Comparison of ENCODE assay signal across 18 cellular contexts in the genomic region with DNA sequence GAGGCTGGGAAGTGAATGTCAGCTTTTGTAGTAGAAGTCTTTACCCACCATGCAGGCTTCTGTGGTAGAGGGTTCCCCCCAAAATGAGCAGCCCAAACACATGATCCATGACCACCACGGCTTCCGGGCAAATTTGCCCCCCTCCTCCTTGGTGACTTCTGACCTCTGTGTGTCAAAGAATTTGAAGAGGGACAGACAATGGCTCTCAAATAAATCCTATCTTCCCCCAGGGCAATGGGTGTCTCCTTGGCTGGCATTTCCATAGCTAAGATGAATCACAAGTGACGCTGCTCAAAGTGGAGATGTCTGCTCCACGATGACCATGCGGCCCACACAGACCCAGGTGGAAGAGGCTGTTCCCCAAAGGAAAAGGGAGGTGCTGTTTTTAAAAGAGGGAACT. TPM values are rescaled to one million over a fixed set of nuclear protein-coding genes. Genes with fewer than 3 reads are reported as not detected.
DNase-seq lines count a peak whose midpoint lies in the region; ATAC-seq and TF ChIP-seq lines count a peak whose summit lies in the region.
"Had no signal": no experiment of that assay in that cellular context is flagged by ENCODE, and none has a peak within 500 bp of the region (broad histone marks: within the 10 kb centered on the region; RNA-seq: fewer than 3 reads in every experiment).

No MANE protein-coding gene starts in this region.

- peaks cover 7% of the 10 kb centered on the region for H3K27me3 Mint-ChIP-seq in neural progenitor cell (ENCODE audit: insufficient read depth, low read depth)

- CTCF ChIA-PET in PC-3 (lab: Charles Lee) = no interaction called here

- H3K27me3 ChIP-seq in PC-3 (ENCODE audit: low read length) = no peaks in the 10 kb centered on the region
- H3K27me3 ChIP-seq in foreskin keratinocyte = peaks cover 7% of the 10 kb centered on the region
- no peaks in the 10 kb centered on the region for H3K27me3 ChIP-seq in neural progenitor cell
- H3K27me3 ChIP-seq in dorsolateral prefrontal cortex = no peaks in the 10 kb centered on the region
- H3K27me3 ChIP-seq: BLaER1, SJSA1 had no signal

- no peak overlapping the region for H3K4me3 ChIP-seq in PC-3 (ENCODE audit: low read length)
- H3K4me3 ChIP-seq in neural progenitor cell = no peak overlapping the region
- no peak overlapping the region for H3K4me3 ChIP-seq in dorsolateral prefrontal cortex
- H3K4me3 ChIP-seq: BLaER1, HAP-1, PC-9, SJSA1 had no signal

- H3K4me3 Mint-ChIP-seq in neural progenitor cell = peak overlapping the region; percentile 44
- H3K4me3 Mint-ChIP-seq: CD4-positive, alpha-beta memory T cell had no signal

- H3F3A ChIP-seq in PC-3 (ENCODE audit: low read length, unreplicated experiment) (no peaks in the 10 kb centered on the region), neural progenitor cell (ENCODE audit: low read depth) (no peaks in the 10 kb centered on the region)

- H3K4me2 ChIP-seq in PC-3 (ENCODE audit: low read length) (no peak overlapping the region), neural progenitor cell (no peak overlapping the region)
- H3K4me2 ChIP-seq: BLaER1, PC-9 had no signal

- no peaks in the 10 kb centered on the region for H3K9me3 ChIP-seq in PC-3 (ENCODE audit: low read length)
- H3K9me3 ChIP-seq in neural progenitor cell (ENCODE audit: low read depth) = no peaks in the 10 kb centered on the region
- H3K9me3 ChIP-seq: BLaER1, HAP-1, SJSA1 had no signal

- intact Hi-C loops in PC-3 (cut with micrococcal nuclease) (no loop called here), dorsolateral prefrontal cortex (cut with DNase I) (no loop called here)

- peak overlapping the region; percentile 12 for H3K27ac Mint-ChIP-seq in neural progenitor cell
- H3K27ac Mint-ChIP-seq: CD4-positive, alpha-beta memory T cell had no signal

- H3K79me2 ChIP-seq in PC-3 (ENCODE audit: low read length) (no peaks in the 10 kb centered on the region), neural progenitor cell (ENCODE audit: low read depth) (no peaks in the 10 kb centered on the region)

- H3K36me3 Mint-ChIP-seq in neural progenitor cell = no peaks in the 10 kb centered on the region
- H3K36me3 Mint-ChIP-seq: CD4-positive, alpha-beta memory T cell had no signal

- ATAC-seq in PC-3 (peak; percentile 48; the same call in 1 of the 2 replicates), foreskin keratinocyte (peak; percentile 24), GM19452 (IDR thresholded peaks at IDR 0.05; ENCODE audit: unreplicated experiment) (no peak), GM18517 (IDR thresholded peaks at IDR 0.05; ENCODE audit: unreplicated experiment) (no peak)

- H3K9me2 ChIP-seq in PC-3 (replicated peaks; ENCODE audit: low read length) = no peaks in the 10 kb centered on the region

- H3K36me3 ChIP-seq in PC-3 (ENCODE audit: low read depth, low read length) = no peaks in the 10 kb centered on the region
- H3K36me3 ChIP-seq in neural progenitor cell = no peaks in the 10 kb centered on the region
- H3K36me3 ChIP-seq: BLaER1, HAP-1, SJSA1 had no signal

- H2AFZ ChIP-seq in PC-3 (ENCODE audit: low read length) (peak overlapping the region; percentile 40; the same call in 1 of the 2 replicates), neural progenitor cell (replicated peaks) (no peak overlapping the region)
- H2AFZ ChIP-seq: PC-9 had no signal

- peaks cover 7% of the 10 kb centered on the region; the same call in 1 of the 2 replicates for H3K4me1 ChIP-seq in PC-3 (ENCODE audit: insufficient read depth, low read length)
- no peaks in the 10 kb centered on the region for H3K4me1 ChIP-seq in foreskin keratinocyte
- H3K4me1 ChIP-seq in neural progenitor cell = peaks cover 15% of the 10 kb centered on the region
- H3K4me1 ChIP-seq: HAP-1 had no signal

- no peak overlapping the region for H3K9ac ChIP-seq in PC-3 (ENCODE audit: low read length)
- H3K9ac ChIP-seq in neural progenitor cell = no peak overlapping the region
- H3K9ac ChIP-seq: BLaER1 had no signal

- peaks cover under 1% of the 10 kb centered on the region for H3K9me3 Mint-ChIP-seq in neural progenitor cell

- no TSS peak for BruUV-seq in PC-3 (replicated peaks; lab: Mats Ljungman, UMichigan)

- no peak overlapping the region for H3K27ac ChIP-seq in PC-3 (ENCODE audit: low read length)
- H3K27ac ChIP-seq in foreskin keratinocyte = no peak overlapping the region
- H3K27ac ChIP-seq in neural progenitor cell = no peak overlapping the region
- H3K27ac ChIP-seq in dorsolateral prefrontal cortex = no peak overlapping the region
- H3K27ac ChIP-seq: BLaER1, PC-9, SJSA1 had no signal

- no peaks in the 10 kb centered on the region for H4K20me1 ChIP-seq in PC-3 (ENCODE audit: low read length)
- H4K20me1 ChIP-seq in neural progenitor cell (ENCODE audit: low read depth) = no peaks in the 10 kb centered on the region
- H4K20me1 ChIP-seq: BLaER1 had no signal

- H3K4me1 Mint-ChIP-seq in neural progenitor cell = peaks cover 43% of the 10 kb centered on the region
- H3K4me1 Mint-ChIP-seq: CD4-positive, alpha-beta memory T cell had no signal

- POLR2A ChIA-PET in PC-3 (lab: Charles Lee; ENCODE audit: unreplicated experiment) = no interaction called here

- TF ChIP-seq CTCF in PC-3 (conservative IDR thresholded peaks at IDR 0.05; ENCODE audit: low read depth, low read length) (no peak), foreskin keratinocyte (conservative IDR thresholded peaks at IDR 0.05) (no peak), neural progenitor cell (IDR thresholded peaks at IDR 0.05) (no peak), dorsolateral prefrontal cortex (IDR thresholded peaks at IDR 0.05 in 54 of 56, conservative IDR thresholded peaks at IDR 0.05 in 2 of 56; ENCODE audit: low read depth in 1 of 56, partially characterized antibody in 56 of 56) (no peak)

- DNase-seq in EH (ENCODE audit: low read depth) = peak; percentile 59
- DNase-seq in PC-3 = peak; percentile 70
- no peak for DNase-seq in foreskin keratinocyte
- DNase-seq in neural progenitor cell (ENCODE audit: low spot score) = no peak
- no peak for DNase-seq in dorsolateral prefrontal cortex
- no peak for DNase-seq in NCI-H69 (lab: John Stamatoyannopoulos, UW)
- DNase-seq: Calu3; CD4-positive, alpha-beta memory T cell; NCI-H187; NCI-H2107; NCI-H510A treated with DMSO at 0.1 percent for 48 hours; NCI-H82 had no signal

RNA-seq across cellular contexts. Expression of gene BOD1, which starts 30.2 kb away (rescaled TPM):
- total RNA-seq in PC-3 (2014; rRNA removed) = 153 and 160 TPM in 2 replicates
- total RNA-seq in foreskin keratinocyte = 58.5 and 67.2 TPM in 2 replicates
- polyA plus RNA-seq in foreskin keratinocyte = 51.8 and 61.2 TPM in 2 replicates
- 144 and 175 TPM in 2 replicates for total RNA-seq in neural progenitor cell (ENCODE audit: low replicate concordance)
- total RNA-seq in dorsolateral prefrontal cortex = 10 to 100 TPM; 30.1 to 53.8 (median 41.6) TPM

Comparison
In these comparisons a context has a peak if more than half of its experiments do, and no peak if none do; other contexts are left out.
1. DNase-seq: peak in EH (single experiment) and PC-3 (single experiment); none in foreskin keratinocyte (0 of 2), neural progenitor cell (single experiment), dorsolateral prefrontal cortex (0 of 10) and NCI-H69 (single experiment).
2. ATAC-seq: peak in PC-3 (single experiment) and foreskin keratinocyte (single experiment); none in GM19452 (single experiment) and GM18517 (single experiment).